In genomic region chr15:100853676-100854440, GRCh38 we compare ENCODE assay signal across 23 cellular contexts. TPM values are rescaled to one million over a fixed set of nuclear protein-coding genes. Genes with fewer than 3 reads are reported as not detected.
A peak's percentile ranks its signal among the peaks of the same experiment; 100 is the strongest.
DNase-seq lines count a peak whose midpoint lies in the region; ATAC-seq and TF ChIP-seq lines count a peak whose summit lies in the region.
"Had no signal": no experiment of that assay in that cellular context is flagged by ENCODE, and none has a peak within 500 bp of the region (broad histone marks: within the 10 kb centered on the region; RNA-seq: fewer than 3 reads in every experiment).

No MANE protein-coding gene starts in this region.

- H3K27me3 ChIP-seq in neuronal stem cell (ENCODE audit: control insufficient read depth in 3 of 3, insufficient read depth in 3 of 3, low read depth in 1 of 3, low read length in 3 of 3): no peaks in the 10 kb centered on the region
- no peaks in the 10 kb centered on the region for H3K27me3 ChIP-seq in mesendoderm (ENCODE audit: insufficient read depth, low read length, poor library complexity)
- H3K27me3 ChIP-seq: SJSA1 had no signal

- TF ChIP-seq CTCF in Calu3 (IDR thresholded peaks at IDR 0.05; ENCODE audit: unreplicated experiment): no peak

- H2BK5ac ChIP-seq in neuronal stem cell (ENCODE audit: low read length) (no peak overlapping the region), mesendoderm (ENCODE audit: low read length) (no peak overlapping the region)

- H3K4me3 ChIP-seq in neuronal stem cell (ENCODE audit: low read length in 2 of 2) (no peak overlapping the region), mesendoderm (ENCODE audit: low read length) (no peak overlapping the region)
- H3K4me3 ChIP-seq: SJSA1 had no signal

- H3K4ac ChIP-seq in neuronal stem cell (ENCODE audit: low read length): no peak overlapping the region
- no peak overlapping the region for H3K4ac ChIP-seq in mesendoderm (ENCODE audit: low read depth, low read length)

- ATAC-seq in activated CD8-positive, alpha-beta memory T cell treated with anti-CD3 and anti-CD28 coated beads, Interleukin-2, amount 10 ng/mL, durations not matched to agents 7 days and 5 days: no peak
- no peak for ATAC-seq in naive thymus-derived CD8-positive, alpha-beta T cell
- ATAC-seq: CD8-positive, alpha-beta T cell; Right ventricle myocardium inferior had no signal

- H3K4me1 ChIP-seq in neuronal stem cell (ENCODE audit: control insufficient read depth in 2 of 2, insufficient read depth in 1 of 2, low read depth in 1 of 2, low read length in 2 of 2): no peaks in the 10 kb centered on the region
- no peaks in the 10 kb centered on the region for H3K4me1 ChIP-seq in mesendoderm (ENCODE audit: control insufficient read depth, low read depth, low read length)

- BruUV-seq in Calu3 (replicated peaks; lab: Mats Ljungman, UMichigan): no TSS peak

- H2BK15ac ChIP-seq in neuronal stem cell (ENCODE audit: low read length) (no peak overlapping the region), mesendoderm (replicated peaks; ENCODE audit: low read depth) (no peak overlapping the region)

- H3K27ac Mint-ChIP-seq in activated CD8-positive, alpha-beta memory T cell treated with anti-CD3 and anti-CD28 coated beads, Interleukin-2, amount 10 ng/mL, durations not matched to agents 7 days and 5 days: no peak overlapping the region
- H3K27ac Mint-ChIP-seq in naive thymus-derived CD8-positive, alpha-beta T cell: no peak overlapping the region
- no peak overlapping the region for H3K27ac Mint-ChIP-seq in Calu3 (ENCODE audit: unreplicated experiment)
- H3K27ac Mint-ChIP-seq: CD8-positive, alpha-beta T cell had no signal

- no peaks in the 10 kb centered on the region for H3K79me1 ChIP-seq in neuronal stem cell (ENCODE audit: low read depth, low read length)
- H3K79me1 ChIP-seq in mesendoderm (ENCODE audit: low read length): no peaks in the 10 kb centered on the region

- no peak overlapping the region for H3K14ac ChIP-seq in neuronal stem cell (ENCODE audit: low read length)

- peaks cover 0 to 1% of the 10 kb centered on the region in 2 donors for H3K9me3 ChIP-seq in neuronal stem cell (replicated peaks in 1 of 2; ENCODE audit: control insufficient read depth in 2 of 2, insufficient read depth in 1 of 2, low read depth in 1 of 2, low read length in 2 of 2)
- H3K9me3 ChIP-seq: SJSA1 had no signal

- H2AFZ ChIP-seq in neuronal stem cell (ENCODE audit: low read length): no peak overlapping the region

- no peak overlapping the region for H3K56ac ChIP-seq in mesendoderm (ENCODE audit: low read length)

- H4K5ac ChIP-seq in mesendoderm (ENCODE audit: low read length): no peak overlapping the region

- H3K36me3 Mint-ChIP-seq in activated CD8-positive, alpha-beta memory T cell treated with anti-CD3 and anti-CD28 coated beads, Interleukin-2, amount 10 ng/mL, durations not matched to agents 7 days and 5 days: no peaks in the 10 kb centered on the region
- peaks cover 0 to 1% (median 0%) of the 10 kb centered on the region in 3 donors for H3K36me3 Mint-ChIP-seq in naive thymus-derived CD8-positive, alpha-beta T cell
- H3K36me3 Mint-ChIP-seq in Calu3 (ENCODE audit: insufficient read depth, unreplicated experiment): peaks cover 69% of the 10 kb centered on the region
- H3K36me3 Mint-ChIP-seq: CD8-positive, alpha-beta T cell had no signal

- H3K4me2 ChIP-seq in neuronal stem cell (ENCODE audit: insufficient read depth, low read length, poor library complexity, severe bottlenecking) (no peak overlapping the region), mesendoderm (ENCODE audit: low read length) (no peak overlapping the region)

- CTCF ChIA-PET in activated CD8-positive, alpha-beta memory T cell treated with anti-CD3 and anti-CD28 coated beads, Interleukin-2, amount 10 ng/mL, durations not matched to agents 7 days and 5 days (lab: Charles Lee): no interaction called here
- CTCF ChIA-PET in Calu3 (lab: Charles Lee): no interaction called here

- no peaks in the 10 kb centered on the region for H3K36me3 ChIP-seq in neuronal stem cell (replicated peaks in 1 of 2; ENCODE audit: control insufficient read depth in 2 of 2, insufficient read depth in 2 of 2, low read length in 2 of 2)
- no peaks in the 10 kb centered on the region for H3K36me3 ChIP-seq in mesendoderm (ENCODE audit: control insufficient read depth, insufficient read depth, low read length)
- H3K36me3 ChIP-seq: SJSA1 had no signal

- H3K27ac ChIP-seq in neuronal stem cell (replicated peaks; ENCODE audit: low read length) (no peak overlapping the region), temporal lobe (ENCODE audit: low read depth, low read length) (peak overlapping the region; percentile 3), mesendoderm (ENCODE audit: low read depth, low read length) (no peak overlapping the region)
- H3K27ac ChIP-seq: 22Rv1, SJSA1 had no signal

- no peaks in the 10 kb centered on the region for H3K9me3 Mint-ChIP-seq in activated CD8-positive, alpha-beta memory T cell treated with anti-CD3 and anti-CD28 coated beads, Interleukin-2, amount 10 ng/mL, durations not matched to agents 7 days and 5 days (ENCODE audit: low read depth)
- no peaks in the 10 kb centered on the region for H3K9me3 Mint-ChIP-seq in naive thymus-derived CD8-positive, alpha-beta T cell
- H3K9me3 Mint-ChIP-seq in Calu3 (ENCODE audit: low read depth, unreplicated experiment): no peaks in the 10 kb centered on the region
- H3K9me3 Mint-ChIP-seq: CD8-positive, alpha-beta T cell had no signal

- H3K4me3 Mint-ChIP-seq in activated CD8-positive, alpha-beta memory T cell treated with anti-CD3 and anti-CD28 coated beads, Interleukin-2, amount 10 ng/mL, durations not matched to agents 7 days and 5 days: no peak overlapping the region
- peak overlapping the region in 1 of 10 donors; percentile 34 for H3K4me3 Mint-ChIP-seq in naive thymus-derived CD8-positive, alpha-beta T cell
- no peak overlapping the region for H3K4me3 Mint-ChIP-seq in Calu3 (ENCODE audit: low read depth, unreplicated experiment)
- H3K4me3 Mint-ChIP-seq: CD8-positive, alpha-beta T cell had no signal

- peaks cover 5% of the 10 kb centered on the region for H3K4me1 Mint-ChIP-seq in activated CD8-positive, alpha-beta memory T cell treated with anti-CD3 and anti-CD28 coated beads, Interleukin-2, amount 10 ng/mL, durations not matched to agents 7 days and 5 days
- peaks cover 2 to 14% (median 5%) of the 10 kb centered on the region in 4 donors for H3K4me1 Mint-ChIP-seq in naive thymus-derived CD8-positive, alpha-beta T cell
- H3K4me1 Mint-ChIP-seq in Calu3 (ENCODE audit: low read depth, unreplicated experiment): peaks cover 32% of the 10 kb centered on the region

- no peak overlapping the region for H3K18ac ChIP-seq in neuronal stem cell (ENCODE audit: low read length)
- no peak overlapping the region for H3K18ac ChIP-seq in mesendoderm (ENCODE audit: low read length)

- intact Hi-C loops in Calu3 (cut with micrococcal nuclease; ENCODE audit: unreplicated experiment): no loop called here

- H4K8ac ChIP-seq in neuronal stem cell (ENCODE audit: low read depth, low read length): no peak overlapping the region
- H4K8ac ChIP-seq in mesendoderm (ENCODE audit: low read depth, low read length): no peak overlapping the region

- H3K27me3 Mint-ChIP-seq in activated CD8-positive, alpha-beta memory T cell treated with anti-CD3 and anti-CD28 coated beads, Interleukin-2, amount 10 ng/mL, durations not matched to agents 7 days and 5 days: peaks cover 17% of the 10 kb centered on the region
- H3K27me3 Mint-ChIP-seq in naive thymus-derived CD8-positive, alpha-beta T cell: peaks cover 0 to 15% (median 7%) of the 10 kb centered on the region in 5 donors
- H3K27me3 Mint-ChIP-seq in Calu3 (ENCODE audit: unreplicated experiment): no peaks in the 10 kb centered on the region

- no peaks in the 10 kb centered on the region for H3K79me2 ChIP-seq in mesendoderm (ENCODE audit: control insufficient read depth, insufficient read depth, low read length)

- H2AK5ac ChIP-seq in neuronal stem cell (ENCODE audit: low read depth, low read length) (peak overlapping the region; percentile 44), mesendoderm (ENCODE audit: low read length) (no peak overlapping the region)

- POLR2A ChIA-PET in naive thymus-derived CD8-positive, alpha-beta T cell (lab: Charles Lee): no interaction called here

- H2BK12ac ChIP-seq in neuronal stem cell (ENCODE audit: low read length): no peak overlapping the region

- WGBS in neuronal stem cell (ENCODE audit: extremely low coverage in 2 of 2, insufficient read length in 2 of 2, insufficient replicate concordance in 1 of 2), 2 donors: no CpG with 5 or more reads among the region's 15 CpGs
- WGBS in mesendoderm (ENCODE audit: extremely low coverage, insufficient coverage, low lambda C conversion rate): no CpG with 5 or more reads among the region's 15 CpGs

- H3K23ac ChIP-seq in neuronal stem cell (ENCODE audit: low read depth, low read length, poor library complexity) (no peak overlapping the region), mesendoderm (ENCODE audit: low read length) (no peak overlapping the region)

- H4K91ac ChIP-seq in neuronal stem cell (ENCODE audit: low read depth, low read length, poor library complexity): no peak overlapping the region

- H3K9ac ChIP-seq in neuronal stem cell (ENCODE audit: low read depth, low read length, poor library complexity) (no peak overlapping the region), mesendoderm (ENCODE audit: low read length) (no peak overlapping the region)

- H2BK120ac ChIP-seq in neuronal stem cell (ENCODE audit: low read depth, low read length): no peak overlapping the region
- no peak overlapping the region for H2BK120ac ChIP-seq in mesendoderm (ENCODE audit: low read depth, low read length)

- peak; percentile 41 for DNase-seq in activated CD8-positive, alpha-beta memory T cell treated with anti-CD3 and anti-CD28 coated beads for 24 hours
- no peak for DNase-seq in activated CD8-positive, alpha-beta memory T cell treated with anti-CD3 and anti-CD28 coated beads, Interleukin-2, amount 10 ng/mL, durations not matched to agents 7 days and 5 days
- DNase-seq in iPS-NIHi11 (ENCODE audit: low spot score) (peak; percentile 34), neuronal stem cell (ENCODE audit: low spot score) (no peak), Calu3 (no peak), mesendoderm (no peak)
- no peak for DNase-seq in naive thymus-derived CD8-positive, alpha-beta T cell
- DNase-seq: AML-193; C1 segment of cervical spinal cord; CD8-positive, alpha-beta T cell; EL; GF-D8; NCI-H1092 treated with DMSO at 0.1 percent for 48 hours; NCI-H146; NCI-H2029; NCI-H2227 treated with DMSO at 0.1 percent for 48 hours; NCI-H524; NCI-H774; NK-92 treated with Interleukin-12 subunit alpha and Interleukin-12 subunit beta, amount 100 ng/mL, for 24 hours had no signal

RNA-seq across cellular contexts. Expression of gene ALDH1A3, which starts 25.8 kb away (rescaled TPM):
- total RNA-seq in activated CD8-positive, alpha-beta memory T cell treated with anti-CD3 and anti-CD28 coated beads, Interleukin-2, amount 10 ng/mL, durations not matched to agents 7 days and 5 days: not detected
- 0.52 TPM for polyA plus RNA-seq in neuronal stem cell (2013, experiment 1 of 2)
- 0.64 TPM for polyA plus RNA-seq in neuronal stem cell (2013, experiment 2 of 2)
- 3.9 TPM for total RNA-seq in temporal lobe
- not detected for total RNA-seq in naive thymus-derived CD8-positive, alpha-beta T cell
- not detected for polyA plus RNA-seq in naive thymus-derived CD8-positive, alpha-beta T cell
- total RNA-seq in Calu3 (2022): 666 and 983 TPM in 2 replicates
- polyA plus RNA-seq in mesendoderm (2013, experiment 1 of 2): 3.6 TPM
- polyA plus RNA-seq in mesendoderm (2013, experiment 2 of 2): 3.3 TPM
- total RNA-seq: CD8-positive, alpha-beta T cell had no signal

Comparison
In these comparisons a context has a peak if more than half of its experiments do, and no peak if none do; other contexts are left out.
1. DNase-seq: peak in activated CD8-positive, alpha-beta memory T cell treated with anti-CD3 and anti-CD28 coated beads for 24 hours (single experiment) and iPS-NIHi11 (single experiment); none in activated CD8-positive, alpha-beta memory T cell treated with anti-CD3 and anti-CD28 coated beads, Interleukin-2, amount 10 ng/mL, durations not matched to agents 7 days and 5 days (single experiment), neuronal stem cell (single experiment), naive thymus-derived CD8-positive, alpha-beta T cell (0 of 10), Calu3 (single experiment) and mesendoderm (single experiment).
2. RNA of gene ALDH1A3, which starts 25.8 kb away (total RNA-seq): 666 to 983 TPM in Calu3; 3.9 TPM in temporal lobe (single experiment), not detected in activated CD8-positive, alpha-beta memory T cell treated with anti-CD3 and anti-CD28 coated beads, Interleukin-2, amount 10 ng/mL, durations not matched to agents 7 days and 5 days and not detected in naive thymus-derived CD8-positive, alpha-beta T cell; every median in the first group is over 100 times any median in the second.